Comparison of ENCODE assay signal across 1 cellular context in genomic region chr5:125043781-125044391, GRCh38.
A peak's percentile ranks its signal among the peaks of the same experiment; 100 is the strongest.
TF ChIP-seq lines count a peak whose summit lies in the region.

No MANE protein-coding gene starts in this region.

TF ChIP-seq in SK-N-SH treated with all-trans-retinoic acid at 6 μM for 48 hours, 23 proteins besides CTCF, POLR2A, EP300 and RAD21 (continued from another document):
- TF ChIP-seq TOX (CRISPR knock-in tag; IDR thresholded peaks at IDR 0.05; ENCODE audit: borderline replicate concordance), result 0 out of 2 replicates have a peak, but pooled peaks have one; percentile 16
- no peak for TF ChIP-seq ZNF70 (CRISPR knock-in tag; IDR thresholded peaks at IDR 0.05)
- TF ChIP-seq ARNTL (CRISPR knock-in tag; IDR thresholded peaks at IDR 0.05; ENCODE audit: borderline replicate concordance, low read depth), result no peak
- TF ChIP-seq RARB (CRISPR knock-in tag; IDR thresholded peaks at IDR 0.05), result no peak
